8 cellular contexts compared by ENCODE assay signal in genomic region chrX:102154218-102154860, GRCh38. TPM values are rescaled to one million over a fixed set of nuclear protein-coding genes. Genes with fewer than 3 reads are reported as not detected.
DNase-seq lines count a peak whose midpoint lies in the region; ATAC-seq and TF ChIP-seq lines count a peak whose summit lies in the region.

No MANE protein-coding gene starts in this region.

- H2BK15ac ChIP-seq in mesendoderm (replicated peaks; ENCODE audit: low read depth) = no peak overlapping the region

- peak; percentile 32 for TF ChIP-seq CTCF in CD8-positive, alpha-beta T cell (IDR thresholded peaks at IDR 0.05)

- peaks cover 8% of the 10 kb centered on the region for H3K4me1 Mint-ChIP-seq in CD8-positive, alpha-beta T cell (ENCODE audit: low read depth)
- H3K4me1 Mint-ChIP-seq in activated T-cell treated with anti-CD3 and anti-CD28 coated beads, Interleukin-2, amount 50 U/mL, for 72 hours (ENCODE audit: low read depth) = peaks cover 13% of the 10 kb centered on the region

- intact Hi-C loops in CD8-positive, alpha-beta T cell (cut with DNase I, micrococcal nuclease) = loop anchor here in 1 of 2 experiments (10.0 kb wide), 1 partner anchor 500 kb away; the partner anchor contains the start of gene GPRASP1

- H3K4me1 ChIP-seq in CD8-positive, alpha-beta T cell (ENCODE audit: insufficient read depth, low read length) = peaks cover 5% of the 10 kb centered on the region
- H3K4me1 ChIP-seq in mesendoderm (ENCODE audit: control insufficient read depth, low read depth, low read length) = no peaks in the 10 kb centered on the region

- H3K4me2 ChIP-seq in mesendoderm (ENCODE audit: low read length) = no peak overlapping the region

- H3K18ac ChIP-seq in mesendoderm (ENCODE audit: low read length) = no peak overlapping the region

- DNase-seq in CD8-positive, alpha-beta T cell = peak in 1 of 7 experiments; percentile 16
- peak; percentile 1 to 4 for DNase-seq in activated T-cell treated with anti-CD3 and anti-CD28 coated beads, Interleukin-2, amount 50 U/mL, for 72 hours
- DNase-seq in mesendoderm (peak; percentile 60), AG08396 (ENCODE audit: low spot score) (no peak), NCI-H774 (lab: John Stamatoyannopoulos, UW) (no peak), NCI-H226 (no peak), amniotic stem cell (lab: John Stamatoyannopoulos, UW) (no peak)

- peak overlapping the region; percentile 96 for H3K27ac Mint-ChIP-seq in CD8-positive, alpha-beta T cell
- H3K27ac Mint-ChIP-seq in activated T-cell treated with anti-CD3 and anti-CD28 coated beads, Interleukin-2, amount 50 U/mL, for 72 hours = no peak overlapping the region

- H3K36me3 Mint-ChIP-seq in CD8-positive, alpha-beta T cell = peaks cover 4% of the 10 kb centered on the region
- peaks cover 0 to 2% of the 10 kb centered on the region in 2 donors for H3K36me3 Mint-ChIP-seq in activated T-cell treated with anti-CD3 and anti-CD28 coated beads, Interleukin-2, amount 50 U/mL, for 72 hours (ENCODE audit: insufficient read depth in 2 of 2)

- peak overlapping the region; percentile 63 for H3K4me3 ChIP-seq in CD8-positive, alpha-beta T cell (ENCODE audit: low read depth, low read length)
- no peak overlapping the region for H3K4me3 ChIP-seq in mesendoderm (ENCODE audit: low read length)

- H3K4me3 Mint-ChIP-seq in CD8-positive, alpha-beta T cell = peak overlapping the region; percentile 98
- peak overlapping the region; percentile 95 to 97 for H3K4me3 Mint-ChIP-seq in activated T-cell treated with anti-CD3 and anti-CD28 coated beads, Interleukin-2, amount 50 U/mL, for 72 hours

- H3K79me1 ChIP-seq in mesendoderm (ENCODE audit: low read length) = no peaks in the 10 kb centered on the region

- peak overlapping the region; percentile 60 for H3K27ac ChIP-seq in CD8-positive, alpha-beta T cell (ENCODE audit: low read depth, low read length)
- no peak overlapping the region for H3K27ac ChIP-seq in mesendoderm (ENCODE audit: low read depth, low read length)

- no peak overlapping the region for H3K4ac ChIP-seq in mesendoderm (ENCODE audit: low read depth, low read length)

- no peak for ATAC-seq in CD8-positive, alpha-beta T cell
- peak; percentile 13 for ATAC-seq in HG03354 (IDR thresholded peaks at IDR 0.05; ENCODE audit: poor library complexity, severe bottlenecking, unreplicated experiment)
- ATAC-seq in activated T-cell treated with anti-CD3 and anti-CD28 coated beads, Interleukin-2, amount 50 U/mL, for 72 hours (replicated peaks in 1 of 2) = no peak

- CTCF ChIA-PET in CD8-positive, alpha-beta T cell (lab: Charles Lee) = no interaction called here

- no CpG with 5 or more reads among the region's 11 CpGs for WGBS in mesendoderm (ENCODE audit: extremely low coverage, insufficient coverage, low lambda C conversion rate)

- H4K8ac ChIP-seq in mesendoderm (ENCODE audit: low read depth, low read length) = no peak overlapping the region

- H2BK120ac ChIP-seq in mesendoderm (ENCODE audit: low read depth, low read length) = no peak overlapping the region

- POLR2A ChIA-PET in CD8-positive, alpha-beta T cell (lab: Charles Lee) = no interaction called here

- no peaks in the 10 kb centered on the region for H3K36me3 ChIP-seq in CD8-positive, alpha-beta T cell (ENCODE audit: insufficient read depth, low read length)
- no peaks in the 10 kb centered on the region for H3K36me3 ChIP-seq in mesendoderm (ENCODE audit: control insufficient read depth, insufficient read depth, low read length)

- H3K56ac ChIP-seq in mesendoderm (ENCODE audit: low read length) = no peak overlapping the region

- H2BK5ac ChIP-seq in mesendoderm (ENCODE audit: low read length) = no peak overlapping the region

- no peak overlapping the region for H2AK5ac ChIP-seq in mesendoderm (ENCODE audit: low read length)

- H3K9ac ChIP-seq in mesendoderm (ENCODE audit: low read length) = no peak overlapping the region

- no peaks in the 10 kb centered on the region for H3K79me2 ChIP-seq in mesendoderm (ENCODE audit: control insufficient read depth, insufficient read depth, low read length)

- no peaks in the 10 kb centered on the region for H3K9me3 ChIP-seq in CD8-positive, alpha-beta T cell (ENCODE audit: low read length)

- H3K9me3 Mint-ChIP-seq in CD8-positive, alpha-beta T cell = no peaks in the 10 kb centered on the region
- H3K9me3 Mint-ChIP-seq in activated T-cell treated with anti-CD3 and anti-CD28 coated beads, Interleukin-2, amount 50 U/mL, for 72 hours = no peaks in the 10 kb centered on the region

- H3K27me3 Mint-ChIP-seq in CD8-positive, alpha-beta T cell (ENCODE audit: low read depth) = peaks cover 5% of the 10 kb centered on the region
- H3K27me3 Mint-ChIP-seq in activated T-cell treated with anti-CD3 and anti-CD28 coated beads, Interleukin-2, amount 50 U/mL, for 72 hours (ENCODE audit: low read depth) = peaks cover 49% of the 10 kb centered on the region

- no peaks in the 10 kb centered on the region for H3K27me3 ChIP-seq in CD8-positive, alpha-beta T cell (ENCODE audit: insufficient read depth, low read length)
- H3K27me3 ChIP-seq in mesendoderm (ENCODE audit: insufficient read depth, low read length, poor library complexity) = no peaks in the 10 kb centered on the region

- no peak overlapping the region for H3K23ac ChIP-seq in mesendoderm (ENCODE audit: low read length)

- no peak overlapping the region for H4K5ac ChIP-seq in mesendoderm (ENCODE audit: low read length)

RNA-seq across cellular contexts. Expression of gene BEX5, which starts 1.4 kb away (rescaled TPM):
- 10 to 100 TPM; 14.0 to 14.4 TPM for total RNA-seq in CD8-positive, alpha-beta T cell
- 1 to 10 TPM; 5.4 to 5.8 TPM for total RNA-seq in activated T-cell treated with anti-CD3 and anti-CD28 coated beads, Interleukin-2, amount 50 U/mL, for 72 hours
- 24.6 TPM for polyA plus RNA-seq in mesendoderm (2013, experiment 1 of 2)
- 24.2 TPM for polyA plus RNA-seq in mesendoderm (2013, experiment 2 of 2)

RNA-seq across cellular contexts. Expression of gene TCEAL6, which starts 12.1 kb away (rescaled TPM):
- total RNA-seq in CD8-positive, alpha-beta T cell = not detected
- total RNA-seq in activated T-cell treated with anti-CD3 and anti-CD28 coated beads, Interleukin-2, amount 50 U/mL, for 72 hours = under 1 TPM in 1 of 2 donors, not detected in 1; 0.25 TPM
- not detected for polyA plus RNA-seq in mesendoderm (2013, experiment 1 of 2)
- not detected for polyA plus RNA-seq in mesendoderm (2013, experiment 2 of 2)

RNA-seq across cellular contexts. Expression of gene TCEAL2, which starts 28.9 kb away (rescaled TPM):
- total RNA-seq in CD8-positive, alpha-beta T cell = under 1 TPM; 0.42 to 0.68 TPM
- under 1 TPM in 1 of 2 donors, not detected in 1; 0.53 TPM for total RNA-seq in activated T-cell treated with anti-CD3 and anti-CD28 coated beads, Interleukin-2, amount 50 U/mL, for 72 hours
- polyA plus RNA-seq in mesendoderm (2013, experiment 1 of 2) = 22.9 TPM
- 24.5 TPM for polyA plus RNA-seq in mesendoderm (2013, experiment 2 of 2)

Comparison
In these comparisons a context has a peak if more than half of its experiments do, and no peak if none do; other contexts are left out.
1. DNase-seq: peak in activated T-cell treated with anti-CD3 and anti-CD28 coated beads, Interleukin-2, amount 50 U/mL, for 72 hours (2 of 2) and mesendoderm (single experiment); none in AG08396 (single experiment), NCI-H774 (single experiment), NCI-H226 (single experiment) and amniotic stem cell (single experiment).